ENCODE assay signal across 1 cellular context in genomic region chr7:24936121-24936824, GRCh38.
TF ChIP-seq lines count a peak whose summit lies in the region.

No MANE protein-coding gene starts in this region.

TF ChIP-seq in WTC11, 78 proteins besides CTCF, POLR2A, EP300 and RAD21 (continued from another document):
- TF ChIP-seq ERG (CRISPR knock-in tag; IDR thresholded peaks at IDR 0.05): no peak
- no peak for TF ChIP-seq MAX (CRISPR knock-in tag; IDR thresholded peaks at IDR 0.05)
- no peak for TF ChIP-seq ZNF138 (CRISPR knock-in tag; conservative IDR thresholded peaks at IDR 0.05)
- no peak for TF ChIP-seq ZBTB43 (CRISPR knock-in tag; IDR thresholded peaks at IDR 0.05)
- TF ChIP-seq CDX4 (CRISPR knock-in tag; IDR thresholded peaks at IDR 0.05; ENCODE audit: borderline replicate concordance): no peak
- no peak for TF ChIP-seq GRHL2 (CRISPR knock-in tag; IDR thresholded peaks at IDR 0.05; ENCODE audit: insufficient replicate concordance, severe bottlenecking)
- TF ChIP-seq SP1 (CRISPR knock-in tag; conservative IDR thresholded peaks at IDR 0.05): no peak
- no peak for TF ChIP-seq ZNF423 (CRISPR knock-in tag; IDR thresholded peaks at IDR 0.05)
- TF ChIP-seq HMGA2 (CRISPR knock-in tag; IDR thresholded peaks at IDR 0.05): no peak
